1 cellular context compared by ENCODE assay signal in genomic region chr3:133588784-133589465, GRCh38.
TF ChIP-seq lines count a peak whose summit lies in the region.

No MANE protein-coding gene starts in this region.

TF ChIP-seq in HepG2, 621 proteins besides CTCF, POLR2A, EP300 and RAD21 (continued from another document):
- TF ChIP-seq TEF (CRISPR knock-in tag; IDR thresholded peaks at IDR 0.05), result no peak
